In genomic region chr2:240435457-240435954, GRCh38 we compare ENCODE assay signal across 8 cellular contexts. TPM values are rescaled to one million over a fixed set of nuclear protein-coding genes. Genes with fewer than 3 reads are reported as not detected.
DNase-seq lines count a peak whose midpoint lies in the region; ATAC-seq, FAIRE-seq and TF ChIP-seq lines count a peak whose summit lies in the region.

Gene GPC1, plus strand, starts transcription at chr2:240435663. Its CDS starts 256 bp downstream, at chr2:240435919.

- no peak for FAIRE-seq in urothelium cell line (lab: Jason Lieb, UNC)

- H3K27me3 Mint-ChIP-seq in activated CD4-positive, alpha-beta T cell treated with anti-CD3 and anti-CD28 coated beads, Interleukin-2, amount 10 ng/mL, durations not matched to agents 7 days and 5 days = peaks cover 14% of the 10 kb centered on the region
- H3K27me3 Mint-ChIP-seq in activated naive CD4-positive, alpha-beta T cell treated with anti-CD3 and anti-CD28 coated beads for 36 hours (ENCODE audit: low read depth) = peaks cover 20% of the 10 kb centered on the region
- peaks cover 19% of the 10 kb centered on the region for H3K27me3 Mint-ChIP-seq in nephron progenitor cell (ENCODE audit: low read depth, poor library complexity)

- intact Hi-C loops in activated naive CD4-positive, alpha-beta T cell treated with anti-CD3 and anti-CD28 coated beads for 36 hours (cut with micrococcal nuclease) = loop anchor here (5.0 kb wide), 1 partner anchor 132 kb away; the partner anchor contains the start of gene RNPEPL1

- no peaks in the 10 kb centered on the region for H3K9me3 Mint-ChIP-seq in activated CD4-positive, alpha-beta T cell treated with anti-CD3 and anti-CD28 coated beads, Interleukin-2, amount 10 ng/mL, durations not matched to agents 7 days and 5 days
- H3K9me3 Mint-ChIP-seq in activated naive CD4-positive, alpha-beta T cell treated with anti-CD3 and anti-CD28 coated beads for 36 hours = no peaks in the 10 kb centered on the region
- no peaks in the 10 kb centered on the region for H3K9me3 Mint-ChIP-seq in nephron progenitor cell

- H3K27ac Mint-ChIP-seq in activated CD4-positive, alpha-beta T cell treated with anti-CD3 and anti-CD28 coated beads, Interleukin-2, amount 10 ng/mL, durations not matched to agents 7 days and 5 days = peak within 1 kb of the TSS; percentile 91
- no peak within 1 kb of the TSS for H3K27ac Mint-ChIP-seq in activated naive CD4-positive, alpha-beta T cell treated with anti-CD3 and anti-CD28 coated beads for 36 hours
- no peak within 1 kb of the TSS for H3K27ac Mint-ChIP-seq in nephron progenitor cell

- ATAC-seq in HG02678 (IDR thresholded peaks at IDR 0.05; ENCODE audit: unreplicated experiment) = peak; percentile 56
- ATAC-seq in foreskin keratinocyte = peak; percentile 50

- H3K4me3 Mint-ChIP-seq in activated CD4-positive, alpha-beta T cell treated with anti-CD3 and anti-CD28 coated beads, Interleukin-2, amount 10 ng/mL, durations not matched to agents 7 days and 5 days = peak within 1 kb of the TSS; percentile 84
- H3K4me3 Mint-ChIP-seq in activated naive CD4-positive, alpha-beta T cell treated with anti-CD3 and anti-CD28 coated beads for 36 hours = peak within 1 kb of the TSS; percentile 74
- peak within 1 kb of the TSS; percentile 86 for H3K4me3 Mint-ChIP-seq in nephron progenitor cell

- H3K27ac ChIP-seq in foreskin keratinocyte = peak within 1 kb of the TSS; percentile 97

- H3K4me1 Mint-ChIP-seq in activated CD4-positive, alpha-beta T cell treated with anti-CD3 and anti-CD28 coated beads, Interleukin-2, amount 10 ng/mL, durations not matched to agents 7 days and 5 days = peaks cover 13% of the 10 kb centered on the region
- H3K4me1 Mint-ChIP-seq in activated naive CD4-positive, alpha-beta T cell treated with anti-CD3 and anti-CD28 coated beads for 36 hours (ENCODE audit: low read depth) = peaks cover 8% of the 10 kb centered on the region
- peaks cover 15% of the 10 kb centered on the region for H3K4me1 Mint-ChIP-seq in nephron progenitor cell

- CTCF ChIA-PET in activated CD4-positive, alpha-beta T cell treated with anti-CD3 and anti-CD28 coated beads, Interleukin-2, amount 10 ng/mL, durations not matched to agents 7 days and 5 days (lab: Charles Lee) = interaction anchor here (1.2 to 1.6 kb wide), 4 partner anchors 10 to 202 kb away, joined by 4 to 9 read pairs (median 5); no protein-coding TSS in a partner anchor
- CTCF ChIA-PET in activated naive CD4-positive, alpha-beta T cell treated with anti-CD3 and anti-CD28 coated beads for 36 hours (lab: Charles Lee) = interaction anchor here (0.6 to 1.3 kb wide), 2 partner anchors 128 to 205 kb away, joined by 3 read pairs; no protein-coding TSS in a partner anchor

- DNase-seq in activated CD4-positive, alpha-beta T cell treated with anti-CD3 and anti-CD28 coated beads, Interleukin-2, amount 10 ng/mL, durations not matched to agents 7 days and 5 days = peak; percentile 61
- no peak for DNase-seq in activated CD4-positive, alpha-beta T cell treated with anti-CD3 and anti-CD28 coated beads, Interleukin-2, amount 50 U/mL, for 1 hour
- DNase-seq in NCI-H526 treated with DMSO at 0.1 percent for 48 hours (lab: John Stamatoyannopoulos, UW) (peak; percentile 48), foreskin keratinocyte (no peak), nephron progenitor cell (peak; percentile 86), urothelium cell line (ENCODE audit: low spot score) (peak; percentile 95)
- DNase-seq in activated naive CD4-positive, alpha-beta T cell treated with anti-CD3 and anti-CD28 coated beads for 36 hours = peak; percentile 46

- H3K27me3 ChIP-seq in foreskin keratinocyte = no peaks in the 10 kb centered on the region

- peaks cover 12% of the 10 kb centered on the region for H3K4me1 ChIP-seq in foreskin keratinocyte

- TF ChIP-seq CTCF in foreskin keratinocyte (conservative IDR thresholded peaks at IDR 0.05) = no peak
- TF ChIP-seq CTCF in nephron progenitor cell (IDR thresholded peaks at IDR 0.05) = no peak

- no peaks in the 10 kb centered on the region for H3K36me3 Mint-ChIP-seq in activated CD4-positive, alpha-beta T cell treated with anti-CD3 and anti-CD28 coated beads, Interleukin-2, amount 10 ng/mL, durations not matched to agents 7 days and 5 days (ENCODE audit: low read depth)
- no peaks in the 10 kb centered on the region for H3K36me3 Mint-ChIP-seq in activated naive CD4-positive, alpha-beta T cell treated with anti-CD3 and anti-CD28 coated beads for 36 hours (ENCODE audit: low read depth)
- H3K36me3 Mint-ChIP-seq in nephron progenitor cell (ENCODE audit: low read depth) = no peaks in the 10 kb centered on the region

- POLR2A ChIA-PET in activated CD4-positive, alpha-beta T cell treated with anti-CD3 and anti-CD28 coated beads, Interleukin-2, amount 10 ng/mL, durations not matched to agents 7 days and 5 days (lab: Charles Lee) = no interaction called here

RNA-seq across cellular contexts. Expression of gene GPC1, which starts in this region (rescaled TPM):
- total RNA-seq in activated CD4-positive, alpha-beta T cell treated with anti-CD3 and anti-CD28 coated beads, Interleukin-2, amount 10 ng/mL, durations not matched to agents 7 days and 5 days = 1 to 10 TPM; 7.3 to 7.5 TPM
- total RNA-seq in activated naive CD4-positive, alpha-beta T cell treated with anti-CD3 and anti-CD28 coated beads for 36 hours = 1 to 10 TPM; 1.2 to 1.5 TPM
- total RNA-seq in foreskin keratinocyte = 116 and 121 TPM in 2 replicates
- polyA plus RNA-seq in foreskin keratinocyte = 109 and 114 TPM in 2 replicates

Comparison
In these comparisons a context has a peak if more than half of its experiments do, and no peak if none do; other contexts are left out.
1. RNA of gene GPC1 (total RNA-seq): 116 to 121 TPM in foreskin keratinocyte; 7.3 to 7.5 TPM in activated CD4-positive, alpha-beta T cell treated with anti-CD3 and anti-CD28 coated beads, Interleukin-2, amount 10 ng/mL, durations not matched to agents 7 days and 5 days and 1.2 to 1.5 TPM in activated naive CD4-positive, alpha-beta T cell treated with anti-CD3 and anti-CD28 coated beads for 36 hours; every median in the first group is over 10 times any median in the second.
2. DNase-seq: peak in activated CD4-positive, alpha-beta T cell treated with anti-CD3 and anti-CD28 coated beads, Interleukin-2, amount 10 ng/mL, durations not matched to agents 7 days and 5 days (single experiment), NCI-H526 treated with DMSO at 0.1 percent for 48 hours (single experiment), activated naive CD4-positive, alpha-beta T cell treated with anti-CD3 and anti-CD28 coated beads for 36 hours (single experiment), nephron progenitor cell (single experiment) and urothelium cell line (single experiment); none in activated CD4-positive, alpha-beta T cell treated with anti-CD3 and anti-CD28 coated beads, Interleukin-2, amount 50 U/mL, for 1 hour (single experiment) and foreskin keratinocyte (0 of 2).
3. Peak in every context shown above with its lines, with median percentiles within 50 percentile points of each other: H3K4me3 Mint-ChIP-seq.